Comparison of ENCODE assay signal across 8 cellular contexts in genomic region chr6:85676086-85676729, GRCh38. TPM values are rescaled to one million over a fixed set of nuclear protein-coding genes. Genes with fewer than 3 reads are reported as not detected.
A peak's percentile ranks its signal among the peaks of the same experiment; 100 is the strongest.
DNase-seq lines count a peak whose midpoint lies in the region; ATAC-seq lines count a peak whose summit lies in the region.

No MANE protein-coding gene starts in this region.

- intact Hi-C loops in activated CD4-positive, alpha-beta memory T cell treated with anti-CD3 and anti-CD28 coated beads for 36 hours (cut with micrococcal nuclease), result loop anchor here (2.0 kb wide), 1 partner anchor 321 kb away; no protein-coding TSS in a partner anchor

- H3K27me3 Mint-ChIP-seq in T-helper 1 cell treated with Interleukin-12 subunit alpha and Interleukin-12 subunit beta and Interleukin-4 antibody, amounts not matched to agents 30 μg/mL and 1 μg/mL, for 36 hours (ENCODE audit: low read depth), result no peaks in the 10 kb centered on the region
- H3K27me3 Mint-ChIP-seq in activated CD4-positive, alpha-beta memory T cell treated with anti-CD3 and anti-CD28 coated beads for 36 hours, result no peaks in the 10 kb centered on the region

- peaks cover 17% of the 10 kb centered on the region; the same call in 1 of the 2 replicates for H3K36me3 ChIP-seq in iPS DF 6.9 (ENCODE audit: control insufficient read depth, insufficient read depth, low read length)
- H3K36me3 ChIP-seq in stomach smooth muscle (ENCODE audit: control insufficient read depth in 2 of 2, insufficient read depth in 2 of 2, low read length in 2 of 2), result peaks cover 0 to 7% of the 10 kb centered on the region in 2 donors

- no peak overlapping the region for H3K27ac ChIP-seq in iPS DF 6.9 (ENCODE audit: low read length)
- H3K27ac ChIP-seq in stomach smooth muscle (ENCODE audit: low read length), result no peak overlapping the region

- WGBS in iPS DF 6.9 (ENCODE audit: insufficient coverage, insufficient read length), result no CpG with 5 or more reads among the region's 6 CpGs

- POLR2A ChIA-PET in activated CD4-positive, alpha-beta memory T cell treated with anti-CD3 and anti-CD28 coated beads for 36 hours (lab: Charles Lee), result interaction anchor here (1.2 to 10.9 kb wide), 3 partner anchors 36 to 82 kb away, joined by 3 to 668 read pairs (median 14); partner anchors contain the start of genes SNX14 and SYNCRIP

- H3K4me1 ChIP-seq in iPS DF 6.9 (ENCODE audit: control insufficient read depth, insufficient read depth, low read length) (0 out of 2 replicates have a peak, but pooled peaks cover 1% of the 10 kb centered on the region), stomach smooth muscle (ENCODE audit: control insufficient read depth, insufficient read depth, low read length) (peaks cover 9% of the 10 kb centered on the region)

- H3K4me3 Mint-ChIP-seq in T-helper 1 cell treated with Interleukin-12 subunit alpha and Interleukin-12 subunit beta and Interleukin-4 antibody, amounts not matched to agents 30 μg/mL and 1 μg/mL, for 36 hours, result peak overlapping the region; percentile 94
- peak overlapping the region; percentile 95 for H3K4me3 Mint-ChIP-seq in activated CD4-positive, alpha-beta memory T cell treated with anti-CD3 and anti-CD28 coated beads for 36 hours

- peak overlapping the region; percentile 56 for H3K27ac Mint-ChIP-seq in T-helper 1 cell treated with Interleukin-12 subunit alpha and Interleukin-12 subunit beta and Interleukin-4 antibody, amounts not matched to agents 30 μg/mL and 1 μg/mL, for 36 hours
- peak overlapping the region; percentile 90 for H3K27ac Mint-ChIP-seq in activated CD4-positive, alpha-beta memory T cell treated with anti-CD3 and anti-CD28 coated beads for 36 hours

- H3K9ac ChIP-seq in stomach smooth muscle (ENCODE audit: low read length in 2 of 2), result peak overlapping the region in 1 of 2 donors; percentile 92

- no peaks in the 10 kb centered on the region for H3K9me3 ChIP-seq in iPS DF 6.9 (ENCODE audit: control insufficient read depth, insufficient read depth, low read length)
- H3K9me3 ChIP-seq in stomach smooth muscle (ENCODE audit: control insufficient read depth in 2 of 2, low read length in 2 of 2), result no peaks in the 10 kb centered on the region

- no peaks in the 10 kb centered on the region for H3K9me3 Mint-ChIP-seq in T-helper 1 cell treated with Interleukin-12 subunit alpha and Interleukin-12 subunit beta and Interleukin-4 antibody, amounts not matched to agents 30 μg/mL and 1 μg/mL, for 36 hours
- no peaks in the 10 kb centered on the region for H3K9me3 Mint-ChIP-seq in activated CD4-positive, alpha-beta memory T cell treated with anti-CD3 and anti-CD28 coated beads for 36 hours

- DNase-seq in T-helper 1 cell (no peak), iPS DF 6.9 (ENCODE audit: low read depth, low spot score) (no peak), NCI-H1417 (lab: John Stamatoyannopoulos, UW) (no peak), GM19238 (ENCODE audit: insufficient read length, low spot score) (no peak)
- DNase-seq in activated CD4-positive, alpha-beta memory T cell treated with anti-CD3 and anti-CD28 coated beads for 36 hours, result no peak

- CTCF ChIA-PET in activated CD4-positive, alpha-beta memory T cell treated with anti-CD3 and anti-CD28 coated beads for 36 hours (lab: Charles Lee), result interaction anchor here (0.6 to 1.8 kb wide), 3 partner anchors 33 to 40 kb away, joined by 3 to 7 read pairs (median 4); partner anchors contain the start of gene SYNCRIP

- peak overlapping the region; percentile 79; the same call in 1 of the 2 replicates for H3K4me3 ChIP-seq in iPS DF 6.9 (ENCODE audit: low read length)
- H3K4me3 ChIP-seq in stomach smooth muscle (ENCODE audit: low read length in 2 of 2), result peak overlapping the region; percentile 91

- peaks cover 60% of the 10 kb centered on the region for H3K4me1 Mint-ChIP-seq in T-helper 1 cell treated with Interleukin-12 subunit alpha and Interleukin-12 subunit beta and Interleukin-4 antibody, amounts not matched to agents 30 μg/mL and 1 μg/mL, for 36 hours (ENCODE audit: low read depth)
- H3K4me1 Mint-ChIP-seq in activated CD4-positive, alpha-beta memory T cell treated with anti-CD3 and anti-CD28 coated beads for 36 hours (ENCODE audit: low read depth), result peaks cover 52% of the 10 kb centered on the region

- ATAC-seq in HG03095 (IDR thresholded peaks at IDR 0.05; ENCODE audit: unreplicated experiment), result no peak

- H3K36me3 Mint-ChIP-seq in T-helper 1 cell treated with Interleukin-12 subunit alpha and Interleukin-12 subunit beta and Interleukin-4 antibody, amounts not matched to agents 30 μg/mL and 1 μg/mL, for 36 hours (ENCODE audit: low read depth), result peaks cover 57% of the 10 kb centered on the region
- peaks cover 69% of the 10 kb centered on the region for H3K36me3 Mint-ChIP-seq in activated CD4-positive, alpha-beta memory T cell treated with anti-CD3 and anti-CD28 coated beads for 36 hours

- H3K27me3 ChIP-seq in iPS DF 6.9 (ENCODE audit: control insufficient read depth, insufficient read depth, low read length), result no peaks in the 10 kb centered on the region
- H3K27me3 ChIP-seq in stomach smooth muscle (ENCODE audit: control insufficient read depth in 1 of 2, insufficient read depth in 2 of 2, low read length in 2 of 2), result no peaks in the 10 kb centered on the region

RNA-seq across cellular contexts. Expression of gene SYNCRIP, which starts 33.5 kb away (rescaled TPM):
- 100 to 1,000 TPM; 138 to 139 TPM for total RNA-seq in activated CD4-positive, alpha-beta memory T cell treated with anti-CD3 and anti-CD28 coated beads for 36 hours
